In genomic region chr14:90858511-90858910, GRCh38 we compare ENCODE assay signal across 1 cellular context.
TF ChIP-seq lines count a peak whose summit lies in the region.

No MANE protein-coding gene starts in this region.

TF ChIP-seq in WTC11, 78 proteins besides CTCF, POLR2A, EP300 and RAD21 (continued from another document):
- TF ChIP-seq AR (CRISPR knock-in tag; IDR thresholded peaks at IDR 0.05) (no peak), ERG (CRISPR knock-in tag; IDR thresholded peaks at IDR 0.05) (no peak), ELF4 (CRISPR knock-in tag; IDR thresholded peaks at IDR 0.05; ENCODE audit: low read depth) (no peak), STAT6 (CRISPR knock-in tag; conservative IDR thresholded peaks at IDR 0.05; ENCODE audit: low read depth) (no peak)
TF ChIP-seq in WTC11: peak in this region for 0.
